In genomic region chr6:45438849-45439406, GRCh38 we compare ENCODE assay signal across 12 cellular contexts.
A peak's percentile ranks its signal among the peaks of the same experiment; 100 is the strongest.
DNase-seq lines count a peak whose midpoint lies in the region; ATAC-seq lines count a peak whose summit lies in the region.
"Had no signal": no experiment of that assay in that cellular context is flagged by ENCODE, and none has a peak within 500 bp of the region (broad histone marks: within the 10 kb centered on the region; RNA-seq: fewer than 3 reads in every experiment).

No MANE protein-coding gene starts in this region.

- H3K27me3 ChIP-seq in H7 (ENCODE audit: control insufficient read depth, insufficient read depth, low read length), result no peaks in the 10 kb centered on the region; the same call in 1 of the 2 replicates
- H3K27me3 ChIP-seq: right atrium auricular region had no signal

- no peak for ATAC-seq in HG03520 (IDR thresholded peaks at IDR 0.05; ENCODE audit: unreplicated experiment)
- ATAC-seq: Right ventricle myocardium inferior had no signal

- DNase-seq in AG20443 (ENCODE audit: low spot score) (peak; percentile 61), HT1080 (ENCODE audit: low read depth) (peak; percentile 94), UCSD-AML1 (lab: John Stamatoyannopoulos, UW; ENCODE audit: unreplicated experiment) (peak; percentile 14), fibroblast of the conjunctiva (ENCODE audit: low read depth) (peak; percentile 76), globus pallidus (ENCODE audit: low spot score) (no peak), DMS153 (lab: John Stamatoyannopoulos, UW) (no peak), H7 (no peak)
- DNase-seq: DMS 273 treated with DMSO at 0.1 percent for 48 hours, NCI-H1417 treated with DMSO at 0.1 percent for 48 hours had no signal

- no peaks in the 10 kb centered on the region for H3K36me3 ChIP-seq in H7 (replicated peaks; ENCODE audit: control insufficient read depth, insufficient read depth, low read length)
- H3K36me3 ChIP-seq: right atrium auricular region had no signal

- H3K4me3 ChIP-seq in H7 (ENCODE audit: insufficient read depth, low read depth, low read length), result no peak overlapping the region
- H3K4me3 ChIP-seq: right atrium auricular region had no signal

Comparison
In these comparisons a context has a peak if more than half of its experiments do, and no peak if none do; other contexts are left out.
1. DNase-seq: peak in AG20443 (single experiment), HT1080 (single experiment), UCSD-AML1 (single experiment) and fibroblast of the conjunctiva (single experiment); none in globus pallidus (single experiment), DMS153 (single experiment) and H7 (single experiment).